In genomic region chr1:75796376-75797272, GRCh38 we compare ENCODE assay signal across 10 cellular contexts. TPM values are rescaled to one million over a fixed set of nuclear protein-coding genes. Genes with fewer than 3 reads are reported as not detected.
DNase-seq lines count a peak whose midpoint lies in the region; ATAC-seq and FAIRE-seq lines count a peak whose summit lies in the region.
"Had no signal": no experiment of that assay in that cellular context is flagged by ENCODE, and none has a peak within 500 bp of the region (broad histone marks: within the 10 kb centered on the region; RNA-seq: fewer than 3 reads in every experiment).

Gene MSH4, plus strand, starts transcription at chr1:75796882. Its CDS starts 104 bp downstream, at chr1:75796986.

- H3K27me3 Mint-ChIP-seq in activated T-helper 1 cell treated with anti-CD3 and anti-CD28 coated beads, Interleukin-12 subunit alpha, Interleukin-12 subunit beta, Interleukin-2, Interleukin-4 antibody, amounts not matched to agents 30 ng/mL and 10 ng/mL and 1 ng/mL, durations not matched to agents 14 hours and 24 hours and 36 hours (ENCODE audit: insufficient read depth) = no peaks in the 10 kb centered on the region
- no peaks in the 10 kb centered on the region for H3K27me3 Mint-ChIP-seq in naive thymus-derived CD8-positive, alpha-beta T cell

- POLR2A ChIA-PET in naive thymus-derived CD8-positive, alpha-beta T cell (lab: Charles Lee) = interaction anchor here (1.4 kb wide), 1 partner anchor 11 kb away, joined by 3 read pairs; the partner anchor contains the start of gene RABGGTB

- peak; percentile 23 for ATAC-seq in HG03060 (IDR thresholded peaks at IDR 0.05; ENCODE audit: low read depth, unreplicated experiment)
- ATAC-seq in naive thymus-derived CD8-positive, alpha-beta T cell = peak; percentile 12 to 37
- no peak for ATAC-seq in HG02623 (IDR thresholded peaks at IDR 0.05; ENCODE audit: unreplicated experiment)

- no peaks in the 10 kb centered on the region for H3K9me3 Mint-ChIP-seq in activated T-helper 1 cell treated with anti-CD3 and anti-CD28 coated beads, Interleukin-12 subunit alpha, Interleukin-12 subunit beta, Interleukin-2, Interleukin-4 antibody, amounts not matched to agents 30 ng/mL and 10 ng/mL and 1 ng/mL, durations not matched to agents 14 hours and 24 hours and 36 hours
- H3K9me3 Mint-ChIP-seq in naive thymus-derived CD8-positive, alpha-beta T cell = no peaks in the 10 kb centered on the region

- peak within 1 kb of the TSS; percentile 37 for H3K27ac Mint-ChIP-seq in activated T-helper 1 cell treated with anti-CD3 and anti-CD28 coated beads, Interleukin-12 subunit alpha, Interleukin-12 subunit beta, Interleukin-2, Interleukin-4 antibody, amounts not matched to agents 30 ng/mL and 10 ng/mL and 1 ng/mL, durations not matched to agents 14 hours and 24 hours and 36 hours
- H3K27ac Mint-ChIP-seq in naive thymus-derived CD8-positive, alpha-beta T cell = peak within 1 kb of the TSS in 5 of 10 donors; percentile 21 to 68 (median 36)

- peaks cover 45% of the 10 kb centered on the region for H3K36me3 Mint-ChIP-seq in activated T-helper 1 cell treated with anti-CD3 and anti-CD28 coated beads, Interleukin-12 subunit alpha, Interleukin-12 subunit beta, Interleukin-2, Interleukin-4 antibody, amounts not matched to agents 30 ng/mL and 10 ng/mL and 1 ng/mL, durations not matched to agents 14 hours and 24 hours and 36 hours (ENCODE audit: low read depth)
- H3K36me3 Mint-ChIP-seq in naive thymus-derived CD8-positive, alpha-beta T cell = peaks cover 8 to 73% (median 24%) of the 10 kb centered on the region in 3 donors

- H3K4me3 Mint-ChIP-seq in activated T-helper 1 cell treated with anti-CD3 and anti-CD28 coated beads, Interleukin-12 subunit alpha, Interleukin-12 subunit beta, Interleukin-2, Interleukin-4 antibody, amounts not matched to agents 30 ng/mL and 10 ng/mL and 1 ng/mL, durations not matched to agents 14 hours and 24 hours and 36 hours = no peak within 1 kb of the TSS
- peak within 1 kb of the TSS in 1 of 10 donors; percentile 20 for H3K4me3 Mint-ChIP-seq in naive thymus-derived CD8-positive, alpha-beta T cell

- intact Hi-C loops in activated T-helper 1 cell treated with anti-CD3 and anti-CD28 coated beads, Interleukin-12 subunit alpha, Interleukin-12 subunit beta, Interleukin-2, Interleukin-4 antibody, amounts not matched to agents 30 ng/mL and 10 ng/mL and 1 ng/mL, durations not matched to agents 14 hours and 24 hours and 36 hours (cut with micrococcal nuclease) = no loop called here

- peaks cover 19% of the 10 kb centered on the region for H3K4me1 Mint-ChIP-seq in activated T-helper 1 cell treated with anti-CD3 and anti-CD28 coated beads, Interleukin-12 subunit alpha, Interleukin-12 subunit beta, Interleukin-2, Interleukin-4 antibody, amounts not matched to agents 30 ng/mL and 10 ng/mL and 1 ng/mL, durations not matched to agents 14 hours and 24 hours and 36 hours (ENCODE audit: low read depth)
- peaks cover 9 to 19% (median 14%) of the 10 kb centered on the region in 4 donors for H3K4me1 Mint-ChIP-seq in naive thymus-derived CD8-positive, alpha-beta T cell

- no peak for DNase-seq in activated T-helper 1 cell treated with anti-CD3 and anti-CD28 coated beads, Interleukin-12 subunit alpha, Interleukin-12 subunit beta, Interleukin-2, Interleukin-4 antibody, amounts not matched to agents 30 ng/mL and 10 ng/mL and 1 ng/mL, durations not matched to agents 14 hours and 24 hours and 36 hours (ENCODE audit: low spot score)
- no peak for DNase-seq in naive thymus-derived CD8-positive, alpha-beta T cell
- DNase-seq in NCI-H2227 (lab: John Stamatoyannopoulos, UW; ENCODE audit: unreplicated experiment) (no peak), NCI-H345 (lab: John Stamatoyannopoulos, UW) (no peak), COR-L47 (lab: John Stamatoyannopoulos, UW) (no peak)
- DNase-seq: T1000 had no signal

- peak; percentile 40 for FAIRE-seq in G401.6 (lab: Jason Lieb, UNC)
- FAIRE-seq: colon had no signal

RNA-seq across cellular contexts. Expression of gene MSH4, which starts in this region (rescaled TPM):
- 0.39 and 0.54 TPM in 2 replicates for total RNA-seq in activated T-helper 1 cell treated with anti-CD3 and anti-CD28 coated beads, Interleukin-12 subunit alpha, Interleukin-12 subunit beta, Interleukin-2, Interleukin-4 antibody, amounts not matched to agents 30 ng/mL and 10 ng/mL and 1 ng/mL, durations not matched to agents 14 hours and 24 hours and 36 hours
- 1 to 10 TPM in 1 of 2 experiments, under 1 TPM in 1; 0.86 to 1.0 TPM for total RNA-seq in naive thymus-derived CD8-positive, alpha-beta T cell
- not detected for polyA plus RNA-seq in naive thymus-derived CD8-positive, alpha-beta T cell
